In the genomic region with DNA sequence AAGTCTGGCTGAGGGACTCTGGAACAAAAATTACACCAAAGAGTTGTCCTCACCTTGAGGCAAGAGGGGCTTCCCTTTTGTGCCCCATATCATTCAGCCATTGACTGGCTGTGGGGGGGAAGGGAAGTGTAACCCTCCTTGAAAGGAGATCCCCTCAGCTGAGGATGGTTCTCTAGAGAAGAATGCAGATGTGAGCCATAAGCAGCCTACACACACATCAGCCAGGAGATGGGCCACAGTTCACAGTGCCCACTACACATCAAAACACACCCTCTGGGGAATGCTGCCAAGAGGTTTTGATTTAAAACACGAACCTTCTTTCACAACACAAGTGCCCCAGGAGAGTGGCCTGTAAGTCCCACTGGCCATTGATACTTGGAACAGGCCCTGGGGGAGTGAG, we compare ENCODE assay signal across 25 cellular contexts.
"Had no signal": no experiment of that assay in that cellular context is flagged by ENCODE, and none has a peak within 500 bp of the region (broad histone marks: within the 10 kb centered on the region; RNA-seq: fewer than 3 reads in every experiment).

No MANE protein-coding gene starts in this region.

- H3K9me3 ChIP-seq: ovary, psoas muscle, sigmoid colon, suprapubic skin had no signal

- H3K4me3 Mint-ChIP-seq: endodermal cell; memory B cell; natural killer cell; stimulated activated naive CD8-positive, alpha-beta T cell treated with anti-CD3 and anti-CD28 coated beads, Interleukin-15, amount 100 ng/mL, for 72 hours had no signal

- H3K27ac Mint-ChIP-seq: endodermal cell; memory B cell; natural killer cell; stimulated activated naive CD8-positive, alpha-beta T cell treated with anti-CD3 and anti-CD28 coated beads, Interleukin-15, amount 100 ng/mL, for 72 hours had no signal

- H3K27ac ChIP-seq: dorsolateral prefrontal cortex, epithelial cell of prostate, foreskin keratinocyte, ovary, psoas muscle, suprapubic skin had no signal

- DNase-seq: dorsolateral prefrontal cortex; effector CD8-positive, alpha-beta T cell; endodermal cell; foreskin keratinocyte; glutamatergic neuron; hypothalamus; left ventricle myocardium superior; natural killer cell; occipital lobe; ovary; posterior cingulate gyrus; psoas muscle; right cardiac atrium; sigmoid colon; stimulated activated CD4-positive, alpha-beta T cell treated with anti-CD3 and anti-CD28 coated beads, Interleukin-2, amount 100 ng/mL, for 24 hours; stimulated activated CD4-positive, alpha-beta T cell treated with anti-CD3 and anti-CD28 coated beads, Interleukin-4, amount 100 ng/mL, for 24 hours; stimulated activated naive CD4-positive, alpha-beta T cell; stimulated activated naive CD8-positive, alpha-beta T cell treated with anti-CD3 and anti-CD28 coated beads, Interleukin-15, amount 100 ng/mL, for 72 hours; trophoblast cell had no signal

- H3K4me3 ChIP-seq: dorsolateral prefrontal cortex, lung, ovary, psoas muscle, sigmoid colon, suprapubic skin had no signal

- H3K36me3 ChIP-seq: ovary, sigmoid colon, suprapubic skin had no signal

- FAIRE-seq: keratinocyte had no signal

- H3K4me1 ChIP-seq: foreskin keratinocyte, psoas muscle had no signal

- H3K27me3 ChIP-seq: foreskin keratinocyte, ovary, sigmoid colon, suprapubic skin had no signal

- H3K36me3 Mint-ChIP-seq: memory B cell, natural killer cell had no signal

- ATAC-seq: esophagus mucosa; foreskin keratinocyte; natural killer cell; psoas muscle; right cardiac atrium; stimulated activated naive CD8-positive, alpha-beta T cell treated with anti-CD3 and anti-CD28 coated beads, Interleukin-15, amount 100 ng/mL, for 72 hours had no signal

- H3K4me1 Mint-ChIP-seq: memory B cell; natural killer cell; stimulated activated naive CD8-positive, alpha-beta T cell treated with anti-CD3 and anti-CD28 coated beads, Interleukin-15, amount 100 ng/mL, for 72 hours had no signal
